In genomic region chr2:134136702-134137101, GRCh38 we compare ENCODE assay signal across 9 cellular contexts.
DNase-seq lines count a peak whose midpoint lies in the region; ATAC-seq and TF ChIP-seq lines count a peak whose summit lies in the region.
"Had no signal": no experiment of that assay in that cellular context is flagged by ENCODE, and none has a peak within 500 bp of the region (broad histone marks: within the 10 kb centered on the region; RNA-seq: fewer than 3 reads in every experiment).

No MANE protein-coding gene starts in this region.

- H3K27me3 ChIP-seq in BJ (ENCODE audit: control insufficient read depth, insufficient read depth, low read length), result no peaks in the 10 kb centered on the region
- no peaks in the 10 kb centered on the region for H3K27me3 ChIP-seq in colonic mucosa

- POLR2A ChIA-PET in BJ (lab: Charles Lee), result interaction anchor here (1.0 to 1.6 kb wide), 2 partner anchors 9 to 10 kb away, joined by 5 to 9 read pairs; no protein-coding TSS in a partner anchor

- H3K27ac Mint-ChIP-seq in naive B cell, result peak overlapping the region in 5 of 6 donors; percentile 43 to 92 (median 71)

- peak overlapping the region; percentile 59 to 85 (median 76) for H3K4me3 Mint-ChIP-seq in naive B cell

- DNase-seq in BJ (ENCODE audit: low read depth), result no peak
- DNase-seq in colonic mucosa, result peak; percentile 42
- no peak for DNase-seq in naive B cell
- no peak for DNase-seq in NCI-H2107 treated with DMSO at 0.1 percent for 48 hours (lab: John Stamatoyannopoulos, UW; ENCODE audit: unreplicated experiment)
- no peak for DNase-seq in stimulated activated naive CD4-positive, alpha-beta T cell (lab: John Stamatoyannopoulos, UW)
- DNase-seq: NCI-H1436 had no signal

- no peaks in the 10 kb centered on the region for H3K27me3 Mint-ChIP-seq in naive B cell

- TF ChIP-seq CTCF in BJ (IDR thresholded peaks at IDR 0.05; ENCODE audit: insufficient read depth, low read depth, low read length) (no peak), colonic mucosa (IDR thresholded peaks at IDR 0.05) (no peak)

- intact Hi-C loops in colonic mucosa (cut with DNase I), result no loop called here

- CTCF ChIA-PET in BJ (lab: Yijun Ruan, JAX), result interaction anchor here (0.9 kb wide), 1 partner anchor 252 kb away, joined by 3 read pairs; no protein-coding TSS in a partner anchor

- peak overlapping the region; percentile 57 for H3K27ac ChIP-seq in colonic mucosa

- no peak overlapping the region for H3K9ac ChIP-seq in colonic mucosa (ENCODE audit: low read depth in 2 of 2, low read length in 2 of 2)

- H3K36me3 ChIP-seq in BJ (ENCODE audit: control insufficient read depth, insufficient read depth, low read length), result no peaks in the 10 kb centered on the region
- H3K36me3 ChIP-seq in colonic mucosa, result no peaks in the 10 kb centered on the region

- peaks cover 22% of the 10 kb centered on the region for H3K4me1 ChIP-seq in colonic mucosa

- H3K4me3 ChIP-seq in BJ (ENCODE audit: low read depth, low read length), result peak overlapping the region; percentile 14
- no peak overlapping the region for H3K4me3 ChIP-seq in colonic mucosa

- ATAC-seq in HG03432 (IDR thresholded peaks at IDR 0.05; ENCODE audit: unreplicated experiment), result peak; percentile 25
- no peak for ATAC-seq in naive B cell (ENCODE audit: low read depth in 2 of 2)
- ATAC-seq in GM19452 (IDR thresholded peaks at IDR 0.05; ENCODE audit: unreplicated experiment), result no peak
- no peak for ATAC-seq in GM21619 (IDR thresholded peaks at IDR 0.05; ENCODE audit: unreplicated experiment)

- H3K4me1 Mint-ChIP-seq in naive B cell, result peaks cover 70 to 97% (median 89%) of the 10 kb centered on the region in 3 donors

- peaks cover 0 to 4% of the 10 kb centered on the region in 2 donors for H3K36me3 Mint-ChIP-seq in naive B cell

- H3K9me3 Mint-ChIP-seq in naive B cell, result no peaks in the 10 kb centered on the region

- no peaks in the 10 kb centered on the region for H3K9me3 ChIP-seq in colonic mucosa
